ENCODE assay signal across 1 cellular context in the genomic region with DNA sequence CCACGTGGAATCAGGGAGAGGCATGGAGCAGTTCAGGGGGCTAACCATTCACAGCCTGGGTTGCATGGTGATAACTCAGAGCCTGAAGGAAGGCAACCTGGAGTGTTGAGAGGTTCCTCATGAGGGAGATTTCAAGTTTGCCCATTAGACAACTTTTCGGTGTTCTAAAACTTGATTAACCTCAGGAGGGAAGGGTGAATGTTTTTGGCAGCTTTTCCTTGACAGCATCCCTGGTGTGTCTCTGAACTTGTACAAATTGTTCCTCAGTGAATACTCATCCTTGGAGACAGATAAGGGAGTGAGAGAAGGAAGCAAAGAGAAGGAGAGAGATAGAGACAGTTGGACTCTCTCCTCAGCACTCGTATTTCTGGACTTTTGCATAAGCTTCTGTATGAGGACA.
TF ChIP-seq lines count a peak whose summit lies in the region.

TSS of gene OR9A4 (plus strand) at position 301 of the 400 bp plus-strand sequence. CDS start 2,477 bp downstream, outside the sequence.

TF ChIP-seq in SK-N-SH, 30 proteins besides CTCF, POLR2A, EP300 and RAD21 (continued from another document):
- TF ChIP-seq REST (IDR thresholded peaks at IDR 0.05; ENCODE audit: low read depth, low read length) (no peak), SIN3A (IDR thresholded peaks at IDR 0.05; ENCODE audit: borderline replicate concordance, low read depth, low read length) (no peak), ELF1 (IDR thresholded peaks at IDR 0.05) (no peak), RFX5 (IDR thresholded peaks at IDR 0.05; ENCODE audit: low read length) (no peak), TCF12 (IDR thresholded peaks at IDR 0.05) (no peak), USF1 (IDR thresholded peaks at IDR 0.05; ENCODE audit: borderline replicate concordance, low read depth) (no peak), GATA2 (CRISPR knock-in tag; IDR thresholded peaks at IDR 0.05) (no peak), NFIC (IDR thresholded peaks at IDR 0.05; ENCODE audit: borderline replicate concordance) (no peak), USF2 (IDR thresholded peaks at IDR 0.05; ENCODE audit: borderline replicate concordance, low read depth, low read length) (no peak), CHD2 (IDR thresholded peaks at IDR 0.05; ENCODE audit: low read length, partially characterized antibody) (no peak), MEF2A (IDR thresholded peaks at IDR 0.05; ENCODE audit: borderline replicate concordance, low read depth) (no peak)
TF ChIP-seq in SK-N-SH: peak in this region for 0.
